1 cellular context compared by ENCODE assay signal in genomic region chr7:40027545-40027944, GRCh38.
TF ChIP-seq lines count a peak whose summit lies in the region.

No MANE protein-coding gene starts in this region.

TF ChIP-seq in GM23338, 12 proteins besides CTCF, POLR2A, EP300 and RAD21 (continued from another document):
- TF ChIP-seq ETS1 (IDR thresholded peaks at IDR 0.05): no peak
- no peak for TF ChIP-seq JUNB (IDR thresholded peaks at IDR 0.05; ENCODE audit: unreplicated experiment)
- no peak for TF ChIP-seq ZNF114 (CRISPR knock-in tag; IDR thresholded peaks at IDR 0.05)
- no peak for TF ChIP-seq REST (IDR thresholded peaks at IDR 0.05; ENCODE audit: unreplicated experiment)
- TF ChIP-seq ZNF331 (CRISPR knock-in tag; IDR thresholded peaks at IDR 0.05; ENCODE audit: low read depth): no peak
- TF ChIP-seq NANOG (IDR thresholded peaks at IDR 0.05; ENCODE audit: borderline replicate concordance): no peak
- no peak for TF ChIP-seq POLR2AphosphoS5 (IDR thresholded peaks at IDR 0.05; ENCODE audit: low read depth)
- TF ChIP-seq EZH2 (IDR thresholded peaks at IDR 0.05; ENCODE audit: low read depth, unreplicated experiment): no peak
- no peak for TF ChIP-seq ZNF462 (CRISPR knock-in tag; IDR thresholded peaks at IDR 0.05)
- no peak for TF ChIP-seq STAT1 (IDR thresholded peaks at IDR 0.05; ENCODE audit: unreplicated experiment)
